ENCODE assay signal across 8 cellular contexts in genomic region chr12:47774664-47775063, GRCh38. TPM values are rescaled to one million over a fixed set of nuclear protein-coding genes. Genes with fewer than 3 reads are reported as not detected.
A peak's percentile ranks its signal among the peaks of the same experiment; 100 is the strongest.
DNase-seq lines count a peak whose midpoint lies in the region; ATAC-seq and TF ChIP-seq lines count a peak whose summit lies in the region.

No MANE protein-coding gene starts in this region.

- no peak overlapping the region for H3K4ac ChIP-seq in H9 (ENCODE audit: low read depth, low read length)

- H2AK5ac ChIP-seq in H9 (ENCODE audit: insufficient read length, low read length), result no peak overlapping the region

- no peak overlapping the region for H3K4me3 ChIP-seq in mammary epithelial cell (replicated peaks in 1 of 3; ENCODE audit: insufficient read depth in 1 of 3, low read depth in 2 of 3, low read length in 3 of 3)
- no peak overlapping the region for H3K4me3 ChIP-seq in mucosa of stomach (ENCODE audit: low read length)

- no peak overlapping the region for H2BK20ac ChIP-seq in H9 (ENCODE audit: low read depth, low read length, poor library complexity, severe bottlenecking)

- in situ Hi-C loops in mammary epithelial cell (cut with MboI; ENCODE audit: low sequenced_read_pairs in 2 of 2), result loop anchor here (5.0 kb wide), 2 partner anchors 32 to 63 kb away; no protein-coding TSS in a partner anchor

- H3K36me3 ChIP-seq in mammary epithelial cell (ENCODE audit: insufficient read depth, low read length), result no peaks in the 10 kb centered on the region
- H3K36me3 ChIP-seq in mucosa of stomach (ENCODE audit: control insufficient read depth, insufficient read depth, low read length), result no peaks in the 10 kb centered on the region

- no peak overlapping the region for H3K4me2 ChIP-seq in mammary epithelial cell (ENCODE audit: insufficient read depth, low read depth, low read length)
- no peak overlapping the region for H3K4me2 ChIP-seq in H9 (ENCODE audit: insufficient read depth, insufficient read length, low read length)

- H3K4me3 Mint-ChIP-seq in MCF 10A (ENCODE audit: unreplicated experiment), result peak overlapping the region; percentile 74
- H3K4me3 Mint-ChIP-seq in activated naive CD8-positive, alpha-beta T cell treated with anti-CD3 and anti-CD28 coated beads, Interleukin-2, amount 10 ng/mL, durations not matched to agents 7 days and 5 days, result peak overlapping the region; percentile 94
- H3K4me3 Mint-ChIP-seq in type B pancreatic cell, result peak overlapping the region; percentile 62
- peak overlapping the region in 1 of 2 experiments; percentile 9; a peak in 1 of 5 replicates for H3K4me3 Mint-ChIP-seq in H9

- no peaks in the 10 kb centered on the region for H4K20me1 ChIP-seq in mammary epithelial cell (ENCODE audit: insufficient read depth, low read length)
- peaks cover 2% of the 10 kb centered on the region for H4K20me1 ChIP-seq in H9 (ENCODE audit: control insufficient read depth, insufficient read depth, insufficient read length)

- H2AFZ ChIP-seq in mammary epithelial cell (ENCODE audit: low read depth, low read length) (no peak overlapping the region), H9 (ENCODE audit: low read length) (no peak overlapping the region)

- H3K4me1 ChIP-seq in mammary epithelial cell (ENCODE audit: insufficient read depth, low read length) (peaks cover 50% of the 10 kb centered on the region), mucosa of stomach (ENCODE audit: control insufficient read depth, insufficient read depth, low read length) (peaks cover 38% of the 10 kb centered on the region), H9 (ENCODE audit: insufficient read depth, low read length) (peaks cover 3% of the 10 kb centered on the region; the same call in 1 of the 2 replicates)

- no peak overlapping the region for H3K56ac ChIP-seq in H9 (ENCODE audit: insufficient read length, low read depth, low read length)

- TF ChIP-seq CTCF in MCF 10A (IDR thresholded peaks at IDR 0.05; ENCODE audit: unreplicated experiment) (no peak), mammary epithelial cell (conservative IDR thresholded peaks at IDR 0.05 in 1 of 2, IDR thresholded peaks at IDR 0.05 in 1 of 2; ENCODE audit: extremely low read depth in 1 of 2, insufficient read depth in 1 of 2, low read depth in 1 of 2, low read length in 2 of 2) (no peak), type B pancreatic cell (conservative IDR thresholded peaks at IDR 0.05) (no peak), GM20000 (IDR thresholded peaks at IDR 0.05; ENCODE audit: extremely low read depth, missing control alignments) (no peak), H9 (conservative IDR thresholded peaks at IDR 0.05) (no peak)

- no peak overlapping the region for H2BK12ac ChIP-seq in H9 (ENCODE audit: insufficient read length, low read depth, low read length)

- no peaks in the 10 kb centered on the region for H3K36me3 Mint-ChIP-seq in MCF 10A (ENCODE audit: insufficient read depth, unreplicated experiment)
- no peaks in the 10 kb centered on the region for H3K36me3 Mint-ChIP-seq in activated naive CD8-positive, alpha-beta T cell treated with anti-CD3 and anti-CD28 coated beads, Interleukin-2, amount 10 ng/mL, durations not matched to agents 7 days and 5 days
- no peaks in the 10 kb centered on the region for H3K36me3 Mint-ChIP-seq in type B pancreatic cell
- H3K36me3 Mint-ChIP-seq in H9 (ENCODE audit: insufficient read depth in 1 of 3, low read depth in 3 of 3), result peaks cover 0 to 1% (median 0%) of the 10 kb centered on the region in 3 experiments; a peak in 2 of 7 replicates

- H4K5ac ChIP-seq in H9 (ENCODE audit: insufficient read length, low read depth, low read length), result no peak overlapping the region

- no peak for ATAC-seq in activated naive CD8-positive, alpha-beta T cell treated with anti-CD3 and anti-CD28 coated beads, Interleukin-2, amount 10 ng/mL, durations not matched to agents 7 days and 5 days (ENCODE audit: low read depth)
- no peak for ATAC-seq in GM21717 (IDR thresholded peaks at IDR 0.05; ENCODE audit: unreplicated experiment)

- H2BK120ac ChIP-seq in H9 (ENCODE audit: low read depth, low read length, poor library complexity, severe bottlenecking), result no peak overlapping the region

- H3K27me3 ChIP-seq in mammary epithelial cell (ENCODE audit: insufficient read depth, low read length) (no peaks in the 10 kb centered on the region), mucosa of stomach (ENCODE audit: control insufficient read depth, insufficient read depth, low read length) (no peaks in the 10 kb centered on the region), H9 (ENCODE audit: insufficient read depth, low read length) (no peaks in the 10 kb centered on the region)

- no peaks in the 10 kb centered on the region for H3K9me3 ChIP-seq in mammary epithelial cell (replicated peaks; ENCODE audit: insufficient read depth, low read length)
- no peaks in the 10 kb centered on the region for H3K9me3 ChIP-seq in mucosa of stomach (ENCODE audit: control insufficient read depth, low read length)
- no peaks in the 10 kb centered on the region for H3K9me3 ChIP-seq in H9 (ENCODE audit: control insufficient read depth, low read depth, low read length)

- dilution Hi-C loops in mammary epithelial cell (cut with HindIII; ENCODE audit: low sequenced_read_pairs), result loop anchor here (5.0 kb wide), 1 partner anchor 52 kb away; no protein-coding TSS in a partner anchor

- no peak overlapping the region for H3K23ac ChIP-seq in H9 (ENCODE audit: insufficient read length, low read depth, low read length)

- H3K4me1 Mint-ChIP-seq in MCF 10A (ENCODE audit: insufficient read depth, unreplicated experiment), result peaks cover 18% of the 10 kb centered on the region
- H3K4me1 Mint-ChIP-seq in activated naive CD8-positive, alpha-beta T cell treated with anti-CD3 and anti-CD28 coated beads, Interleukin-2, amount 10 ng/mL, durations not matched to agents 7 days and 5 days, result peaks cover 39% of the 10 kb centered on the region
- peaks cover 17% of the 10 kb centered on the region for H3K4me1 Mint-ChIP-seq in type B pancreatic cell (ENCODE audit: unreplicated experiment)
- peaks cover 28 to 41% of the 10 kb centered on the region in 2 experiments for H3K4me1 Mint-ChIP-seq in H9

- H3K9me3 Mint-ChIP-seq in MCF 10A (ENCODE audit: unreplicated experiment) (no peaks in the 10 kb centered on the region), type B pancreatic cell (no peaks in the 10 kb centered on the region), H9 (no peaks in the 10 kb centered on the region)
- H3K9me3 Mint-ChIP-seq in activated naive CD8-positive, alpha-beta T cell treated with anti-CD3 and anti-CD28 coated beads, Interleukin-2, amount 10 ng/mL, durations not matched to agents 7 days and 5 days, result no peaks in the 10 kb centered on the region

- no peak overlapping the region for H4K91ac ChIP-seq in H9 (ENCODE audit: insufficient read length, low read depth, low read length)

- intact Hi-C loops in MCF 10A (cut with micrococcal nuclease), result loop anchor here (5.0 kb wide), 2 partner anchors 43 to 122 kb away; partner anchors contain the start of gene HDAC7
- intact Hi-C loops in mammary epithelial cell (cut with micrococcal nuclease), result loop anchor here (10.0 kb wide), 1 partner anchor 390 kb away; no protein-coding TSS in a partner anchor

- DNase-seq in MCF 10A (ENCODE audit: unreplicated experiment), result no peak
- DNase-seq in mammary epithelial cell, result no peak
- no peak for DNase-seq in activated naive CD8-positive, alpha-beta T cell treated with anti-CD3 and anti-CD28 coated beads, Interleukin-2, amount 10 ng/mL, durations not matched to agents 7 days and 5 days
- no peak for DNase-seq in type B pancreatic cell (ENCODE audit: extremely low spot score, unreplicated experiment)
- no peak for DNase-seq in GM20000 (ENCODE audit: low spot score)
- DNase-seq in H9, result no peak

- H3K27ac ChIP-seq in mammary epithelial cell (ENCODE audit: insufficient read depth, low read depth, low read length) (no peak overlapping the region), H9 (ENCODE audit: insufficient read length, low read depth, low read length) (no peak overlapping the region)

- CTCF ChIA-PET in MCF 10A (lab: Yijun Ruan, JAX) (interaction anchor here (0.6 to 38.2 kb wide), 7 partner anchors 8 to 1829 kb away, joined by 3 to 843 read pairs (median 6); no protein-coding TSS in a partner anchor), mammary epithelial cell (lab: Charles Lee; ENCODE audit: low non-redundant PET) (no interaction called here)

- H3T11ph ChIP-seq in H9 (ENCODE audit: low read length), result no peak overlapping the region

- no peak overlapping the region for H3K27ac Mint-ChIP-seq in MCF 10A (ENCODE audit: low read depth, unreplicated experiment)
- H3K27ac Mint-ChIP-seq in activated naive CD8-positive, alpha-beta T cell treated with anti-CD3 and anti-CD28 coated beads, Interleukin-2, amount 10 ng/mL, durations not matched to agents 7 days and 5 days, result no peak overlapping the region
- peak overlapping the region; percentile 65 for H3K27ac Mint-ChIP-seq in type B pancreatic cell
- no peak overlapping the region for H3K27ac Mint-ChIP-seq in H9

- no peak overlapping the region for H2BK5ac ChIP-seq in H9 (ENCODE audit: insufficient read length, low read length)

- H3K79me2 ChIP-seq in mammary epithelial cell (ENCODE audit: insufficient read depth, low read length) (peaks cover 9% of the 10 kb centered on the region), H9 (ENCODE audit: insufficient read depth, low read length) (no peaks in the 10 kb centered on the region)

- no peaks in the 10 kb centered on the region for H3K79me1 ChIP-seq in H9 (ENCODE audit: insufficient read depth, low read depth, low read length, poor library complexity, severe bottlenecking)

- H3K9ac ChIP-seq in mammary epithelial cell (ENCODE audit: insufficient read depth, low read length), result no peak overlapping the region
- H3K9ac ChIP-seq in mucosa of stomach (ENCODE audit: low read length), result peak overlapping the region; percentile 37
- H3K9ac ChIP-seq in H9 (ENCODE audit: extremely low read depth, insufficient read length, low read length), result no peak overlapping the region

- H3K23me2 ChIP-seq in H9 (ENCODE audit: insufficient read length, low read depth, low read length, poor library complexity, severe bottlenecking), result peaks cover 6% of the 10 kb centered on the region

- POLR2A ChIA-PET in MCF 10A (lab: Yijun Ruan, JAX), result interaction anchor here (0.6 to 3.8 kb wide), 2 partner anchors 31 to 66 kb away, joined by 3 to 25 read pairs; no protein-coding TSS in a partner anchor
- POLR2A ChIA-PET in activated naive CD8-positive, alpha-beta T cell treated with anti-CD3 and anti-CD28 coated beads, Interleukin-2, amount 10 ng/mL, durations not matched to agents 7 days and 5 days (lab: Charles Lee), result interaction anchor here (3.6 kb wide), 1 partner anchor 59 kb away, joined by 18 read pairs; no protein-coding TSS in a partner anchor

- H3K14ac ChIP-seq in H9 (ENCODE audit: insufficient read depth, low read length), result no peak overlapping the region; the same call in 1 of the 2 replicates

- H3K27me3 Mint-ChIP-seq in MCF 10A (ENCODE audit: insufficient read depth, unreplicated experiment) (no peaks in the 10 kb centered on the region), type B pancreatic cell (peaks cover 13% of the 10 kb centered on the region), H9 (ENCODE audit: low read depth) (peaks cover 22% of the 10 kb centered on the region)
- H3K27me3 Mint-ChIP-seq in activated naive CD8-positive, alpha-beta T cell treated with anti-CD3 and anti-CD28 coated beads, Interleukin-2, amount 10 ng/mL, durations not matched to agents 7 days and 5 days, result peaks cover 7% of the 10 kb centered on the region

- 95% methylated on average over 7 of the region's 7 CpGs for WGBS in mammary epithelial cell (ENCODE audit: low coverage, missing lambda C conversion rate)
- no CpG with 5 or more reads among the region's 7 CpGs for WGBS in H9 (ENCODE audit: extremely low coverage, insufficient read length, low lambda C conversion rate)

- BruUV-seq in MCF 10A (replicated peaks; lab: Mats Ljungman, UMichigan) (no TSS peak), mammary epithelial cell (replicated peaks; lab: Mats Ljungman, UMichigan) (no TSS peak)

- H4K8ac ChIP-seq in H9 (replicated peaks; ENCODE audit: insufficient read length, low read depth, low read length), result no peak overlapping the region

- no peak overlapping the region for H3K18ac ChIP-seq in H9 (ENCODE audit: insufficient read length, low read depth, low read length)

- no peak overlapping the region for H2BK15ac ChIP-seq in H9 (ENCODE audit: low read depth, low read length)

RNA-seq across cellular contexts. Expression of gene SLC48A1, which starts 1.6 kb away (rescaled TPM):
- 19.4 and 20.2 TPM in 2 replicates for total RNA-seq in MCF 10A (2022)
- total RNA-seq in mammary epithelial cell, result 10 to 100 TPM; 22.0 to 29.3 TPM
- polyA plus RNA-seq in mammary epithelial cell, result 11.8 TPM
- polyA minus RNA-seq in mammary epithelial cell, result 22.0 TPM
- total RNA-seq in activated naive CD8-positive, alpha-beta T cell treated with anti-CD3 and anti-CD28 coated beads, Interleukin-2, amount 10 ng/mL, durations not matched to agents 7 days and 5 days, result 10 to 100 TPM; 13.4 to 13.9 TPM
- 19.7 and 37.4 TPM in 2 replicates for total RNA-seq in type B pancreatic cell (ENCODE audit: low replicate concordance)
- total RNA-seq in H9 (2021), result 10.6 TPM in 2 replicates

RNA-seq across cellular contexts. Expression of gene RAPGEF3, which starts 16.0 kb away (rescaled TPM):
- 1.4 and 3.4 TPM in 2 replicates for total RNA-seq in MCF 10A (2022)
- 10 to 100 TPM in 1 of 2 donors, 1 to 10 TPM in 1; 9.7 to 41.0 TPM for total RNA-seq in mammary epithelial cell
- polyA plus RNA-seq in mammary epithelial cell, result 6.2 TPM
- polyA minus RNA-seq in mammary epithelial cell, result 10.0 TPM
- 1 to 10 TPM in 1 of 2 experiments, under 1 TPM in 1; 0.94 to 1.1 TPM for total RNA-seq in activated naive CD8-positive, alpha-beta T cell treated with anti-CD3 and anti-CD28 coated beads, Interleukin-2, amount 10 ng/mL, durations not matched to agents 7 days and 5 days
- 3.7 and 4.9 TPM in 2 replicates for total RNA-seq in type B pancreatic cell (ENCODE audit: low replicate concordance)
- 5.6 and 7.4 TPM in 2 replicates for total RNA-seq in H9 (2021)

RNA-seq across cellular contexts. Expression of gene HDAC7, which starts 45.0 kb away (rescaled TPM):
- 65.0 and 80.1 TPM in 2 replicates for total RNA-seq in MCF 10A (2022)
- 10 to 100 TPM; 17.7 to 72.1 TPM for total RNA-seq in mammary epithelial cell
- 30.5 TPM for polyA plus RNA-seq in mammary epithelial cell
- 96.1 TPM for polyA minus RNA-seq in mammary epithelial cell
- 100 to 1,000 TPM; 200 to 215 TPM for total RNA-seq in activated naive CD8-positive, alpha-beta T cell treated with anti-CD3 and anti-CD28 coated beads, Interleukin-2, amount 10 ng/mL, durations not matched to agents 7 days and 5 days
- 71.5 and 76.1 TPM in 2 replicates for total RNA-seq in type B pancreatic cell (ENCODE audit: low replicate concordance)
- total RNA-seq in H9 (2021), result 69.3 and 72.1 TPM in 2 replicates

RNA-seq across cellular contexts. Expression of gene ENDOU, which starts 49.4 kb away (rescaled TPM):
- total RNA-seq in MCF 10A (2022) (not detected in 2 replicates), mammary epithelial cell (not detected), type B pancreatic cell (ENCODE audit: low replicate concordance) (3.7 and 18.9 TPM in 2 replicates), H9 (2021) (not detected in 2 replicates)
- not detected for polyA plus RNA-seq in mammary epithelial cell
- not detected for polyA minus RNA-seq in mammary epithelial cell
- under 1 TPM in 1 of 2 experiments, not detected in 1; 0.30 TPM for total RNA-seq in activated naive CD8-positive, alpha-beta T cell treated with anti-CD3 and anti-CD28 coated beads, Interleukin-2, amount 10 ng/mL, durations not matched to agents 7 days and 5 days
